Comparison of ENCODE assay signal across 9 cellular contexts in genomic region chr21:31326478-31327247, GRCh38. TPM values are rescaled to one million over a fixed set of nuclear protein-coding genes. Genes with fewer than 3 reads are reported as not detected.
DNase-seq lines count a peak whose midpoint lies in the region; ATAC-seq and TF ChIP-seq lines count a peak whose summit lies in the region.
"Had no signal": no experiment of that assay in that cellular context is flagged by ENCODE, and none has a peak within 500 bp of the region (broad histone marks: within the 10 kb centered on the region; RNA-seq: fewer than 3 reads in every experiment).

No MANE protein-coding gene starts in this region.

- peak overlapping the region; percentile 65 for H3K27ac ChIP-seq in BLaER1
- H3K27ac ChIP-seq in right atrium auricular region: no peak overlapping the region

- ATAC-seq in GM19468 (IDR thresholded peaks at IDR 0.05; ENCODE audit: extremely low read depth, unreplicated experiment) (peak; percentile 95), HG03565 (IDR thresholded peaks at IDR 0.05; ENCODE audit: unreplicated experiment) (peak; percentile 96)

- H3K9ac ChIP-seq in BLaER1: peak overlapping the region; percentile 11; the same call in 1 of the 2 replicates

- peaks cover 41% of the 10 kb centered on the region for H3K36me3 ChIP-seq in BLaER1
- no peaks in the 10 kb centered on the region for H3K36me3 ChIP-seq in right atrium auricular region

- H3K27me3 ChIP-seq in BLaER1 (no peaks in the 10 kb centered on the region), right atrium auricular region (no peaks in the 10 kb centered on the region)

- peak overlapping the region; percentile 69 for H3K4me2 ChIP-seq in BLaER1

- H3K4me3 ChIP-seq in BLaER1 (peak overlapping the region; percentile 12; the same call in 1 of the 2 replicates), right atrium auricular region (no peak overlapping the region)
- H3K4me3 ChIP-seq: skin epidermis had no signal

- TF ChIP-seq CTCF in right atrium auricular region (IDR thresholded peaks at IDR 0.05): no peak

- H4K20me1 ChIP-seq in BLaER1: no peaks in the 10 kb centered on the region

- peak; percentile 17 for DNase-seq in activated CD8-positive, alpha-beta memory T cell treated with anti-CD3 and anti-CD28 coated beads, Interleukin-2, amount 50 U/mL, for 1 hour (ENCODE audit: extremely low read depth)
- DNase-seq in pons (ENCODE audit: low spot score) (peak; percentile 49), NCI-H82 treated with DMSO at 0.1 percent for 48 hours (lab: John Stamatoyannopoulos, UW; ENCODE audit: unreplicated experiment) (no peak), activated gamma-delta T cell (lab: John Stamatoyannopoulos, UW) (no peak), right atrium auricular region (ENCODE audit: low spot score) (no peak)

- H3K9me3 ChIP-seq in BLaER1 (peaks cover 20% of the 10 kb centered on the region), right atrium auricular region (no peaks in the 10 kb centered on the region)

- peaks cover 61% of the 10 kb centered on the region for H3K4me1 ChIP-seq in BLaER1
- H3K4me1 ChIP-seq in right atrium auricular region: no peaks in the 10 kb centered on the region

RNA-seq across cellular contexts. Expression of gene TIAM1, which starts 17.4 kb away (rescaled TPM):
- 1 to 10 TPM; 2.5 to 4.1 TPM for total RNA-seq in right atrium auricular region

Comparison
In these comparisons a context has a peak if more than half of its experiments do, and no peak if none do; other contexts are left out.
1. DNase-seq: peak in activated CD8-positive, alpha-beta memory T cell treated with anti-CD3 and anti-CD28 coated beads, Interleukin-2, amount 50 U/mL, for 1 hour (single experiment) and pons (single experiment); none in NCI-H82 treated with DMSO at 0.1 percent for 48 hours (single experiment), activated gamma-delta T cell (single experiment) and right atrium auricular region (single experiment).